33 cellular contexts compared by ENCODE assay signal in the genomic region with DNA sequence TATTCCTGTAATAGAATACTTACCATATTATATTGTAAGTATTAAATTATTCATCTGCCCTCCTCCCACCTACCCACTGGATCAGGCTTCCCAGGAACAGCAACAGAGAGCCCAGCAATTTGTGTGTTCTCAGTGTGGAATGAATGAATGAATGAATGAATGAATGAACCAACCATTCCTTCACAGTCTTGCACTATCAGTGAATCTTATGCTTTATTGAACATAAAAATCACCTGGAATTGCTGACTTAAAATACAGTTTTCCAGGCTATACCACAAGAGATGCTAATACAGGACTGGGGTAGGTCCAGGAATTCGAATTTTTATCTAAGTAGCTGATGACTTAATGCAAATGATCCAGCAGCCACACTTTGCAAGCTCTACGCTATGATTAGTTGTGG. TPM values are rescaled to one million over a fixed set of nuclear protein-coding genes. Genes with fewer than 3 reads are reported as not detected.
"Had no signal": no experiment of that assay in that cellular context is flagged by ENCODE, and none has a peak within 500 bp of the region (broad histone marks: within the 10 kb centered on the region; RNA-seq: fewer than 3 reads in every experiment).

No MANE protein-coding gene starts in this region.

- H3K27ac ChIP-seq: ascending aorta, body of pancreas, brain microvascular endothelial cell, breast epithelium, cardiac muscle cell had no signal

- H3K9me3 ChIP-seq: adrenal gland, ascending aorta, body of pancreas, breast epithelium had no signal

- FAIRE-seq: astrocyte, bronchial epithelial cell, colon had no signal

- DNase-seq: activated effector memory CD4-positive, alpha-beta T cell treated with anti-CD3 and anti-CD28 coated beads, Interleukin-2, amount 50 U/mL, for 16 hours; activated effector memory CD4-positive, alpha-beta T cell treated with Interleukin-2 at 50 U/mL for 16 hours; activated gamma-delta T cell; activated gamma-delta T cell treated with Interleukin-2 at 50 U/mL for 16 hours; activated naive CD4-positive, alpha-beta T cell; activated naive CD4-positive, alpha-beta T cell treated with anti-CD3 and anti-CD28 coated beads for 36 hours; activated naive CD4-positive, alpha-beta T cell treated with anti-CD3 and anti-CD28 coated beads, Interleukin-2, amount 10 ng/mL, durations not matched to agents 7 days and 5 days; activated naive CD4-positive, alpha-beta T cell treated with anti-CD3 and anti-CD28 coated beads, Interleukin-2, amount 50 U/mL, for 16 hours; activated naive CD4-positive, alpha-beta T cell treated with Interleukin-2 at 50 U/mL for 16 hours; activated naive CD8-positive, alpha-beta T cell treated with anti-CD3 and anti-CD28 coated beads for 36 hours; activated naive CD8-positive, alpha-beta T cell treated with anti-CD3 and anti-CD28 coated beads, Interleukin-2, amount 10 ng/mL, durations not matched to agents 7 days and 5 days; activated naive CD8-positive, alpha-beta T cell treated with anti-CD3 and anti-CD28 coated beads, Interleukin-2, amount 50 U/mL, for 24 hours; activated T-cell treated with anti-CD3 and anti-CD28 coated beads, Interleukin-2, amount 50 U/mL, for 4 hours; activated T-cell treated with anti-CD3 and anti-CD28 coated beads, Interleukin-2, amount 50 U/mL, for 48 hours; activated T-cell treated with anti-CD3 and anti-CD28 coated beads, Interleukin-2, amount 50 U/mL, for 72 hours; amniotic stem cell; amygdala; anterior cingulate cortex; aorta; body of pancreas; brain microvascular endothelial cell; caudate nucleus; central memory CD4-positive, alpha-beta T cell; cerebellar nuclear complex had no signal

- ATAC-seq: activated naive CD4-positive, alpha-beta T cell treated with anti-CD3 and anti-CD28 coated beads, Interleukin-2, amount 50 U/mL, for 72 hours; activated naive CD8-positive, alpha-beta T cell treated with anti-CD3 and anti-CD28 coated beads, Interleukin-2, amount 50 U/mL, for 24 hours; activated T-cell treated with anti-CD3 and anti-CD28 coated beads, Interleukin-2, amount 50 U/mL, for 4 hours; activated T-cell treated with anti-CD3 and anti-CD28 coated beads, Interleukin-2, amount 50 U/mL, for 72 hours; activated T-helper 17 cell treated with anti-CD3 and anti-CD28 coated beads, Interleukin-2, amount 50 U/mL, for 72 hours; body of pancreas had no signal

- H3K4me1 ChIP-seq: ascending aorta, body of pancreas, breast epithelium had no signal

- H3K27me3 ChIP-seq: adrenal gland, ascending aorta, body of pancreas, brain microvascular endothelial cell, breast epithelium, cardiac muscle cell had no signal

- H3K36me3 ChIP-seq: adrenal gland, ascending aorta, brain microvascular endothelial cell, breast epithelium, cardiac muscle cell had no signal

- H3K4me3 ChIP-seq: adrenal gland, ascending aorta, body of pancreas, breast epithelium, cardiac muscle cell had no signal

RNA-seq across cellular contexts. Expression of gene DOCK8, which starts 51.6 kb away (rescaled TPM):
- total RNA-seq: cardiac muscle cell had no signal
